ENCODE assay signal across 17 cellular contexts in the genomic region with DNA sequence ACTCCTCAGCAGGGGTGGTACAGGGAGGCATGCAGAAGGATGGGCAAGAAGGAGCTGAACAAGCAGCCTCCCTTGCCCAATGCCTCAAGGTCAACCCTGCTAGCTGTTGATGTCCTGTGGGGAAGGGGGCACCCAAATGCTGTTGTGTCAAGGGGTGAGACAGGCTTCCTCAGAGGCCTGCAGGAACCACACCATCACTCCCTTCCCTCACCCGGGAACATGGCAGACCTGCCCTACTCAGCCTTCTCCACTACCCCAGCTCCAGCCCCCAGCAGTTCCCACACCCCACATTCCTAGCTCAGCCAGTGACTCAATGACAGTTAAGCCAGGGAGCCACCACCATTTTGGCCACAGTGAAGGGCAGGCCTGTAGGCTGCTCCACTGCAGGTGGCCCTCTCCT.
DNase-seq lines count a peak whose midpoint lies in the region; ATAC-seq and TF ChIP-seq lines count a peak whose summit lies in the region.
"Had no signal": no experiment of that assay in that cellular context is flagged by ENCODE, and none has a peak within 500 bp of the region (broad histone marks: within the 10 kb centered on the region; RNA-seq: fewer than 3 reads in every experiment).

No MANE protein-coding gene starts in this region.

- H3K36me3 ChIP-seq in Panc1 (ENCODE audit: control insufficient read depth, insufficient read depth, low read length) (no peaks in the 10 kb centered on the region), lung (ENCODE audit: control insufficient read depth in 2 of 2, insufficient read depth in 2 of 2, low read length in 2 of 2) (no peaks in the 10 kb centered on the region)
- H3K36me3 ChIP-seq: BLaER1 had no signal

- CTCF ChIA-PET in Panc1 (lab: Charles Lee) = no interaction called here

- BruUV-seq in Panc1 (replicated peaks; lab: Mats Ljungman, UMichigan) = no TSS peak

- intact Hi-C loops in Panc1 (cut with micrococcal nuclease; ENCODE audit: unreplicated experiment) = no loop called here

- DNase-seq in Panc1 (ENCODE audit: low read depth, low spot score) (no peak), lung (ENCODE audit: low spot score) (peak; percentile 22), omental fat pad (ENCODE audit: low spot score) (no peak), UCSD-AML1 (lab: John Stamatoyannopoulos, UW; ENCODE audit: unreplicated experiment) (no peak), NCI-H524 (lab: John Stamatoyannopoulos, UW) (no peak)
- DNase-seq: Caco-2; CD4-positive, CD25-positive, alpha-beta regulatory T cell; CD8-positive, alpha-beta T cell; DMS153; DND-41; GOT3; H7; HCEC 1CT had no signal

- H3K27ac ChIP-seq in Panc1 (ENCODE audit: low read length) (peak overlapping the region; percentile 39; the same call in 1 of the 2 replicates), lung (ENCODE audit: low read depth in 1 of 2, low read length in 1 of 2) (no peak overlapping the region)
- H3K27ac ChIP-seq: 22Rv1, BLaER1, C4-2B had no signal

- POLR2A ChIA-PET in Panc1 (lab: Charles Lee) = no interaction called here

- 94 to 96% methylated on average over 1 of the region's 1 CpG for WGBS in lung, 2 donors

- H3K4me1 ChIP-seq in Panc1 (ENCODE audit: control insufficient read depth, insufficient read depth, low read length) = peaks cover 6% of the 10 kb centered on the region
- no peaks in the 10 kb centered on the region for H3K4me1 ChIP-seq in lung (ENCODE audit: control insufficient read depth in 2 of 2, insufficient read depth in 2 of 2, low read length in 2 of 2)
- H3K4me1 ChIP-seq: BLaER1, Caco-2 had no signal

- H3K4me3 ChIP-seq in Panc1 (ENCODE audit: low read depth in 2 of 2, low read length in 2 of 2) (no peak overlapping the region), lung (no peak overlapping the region)
- H3K4me3 ChIP-seq: BLaER1 had no signal

- in situ Hi-C loops in Panc1 (cut with HindIII; ENCODE audit: low pct_unique_long_range_greater_than_20kb, low sequenced_read_pairs) = no loop called here

- TF ChIP-seq CTCF in Panc1 (IDR thresholded peaks at IDR 0.05) (no peak), lung (IDR thresholded peaks at IDR 0.05; ENCODE audit: control extremely low read depth, extremely low read depth) (no peak), omental fat pad (IDR thresholded peaks at IDR 0.05) (no peak)

- no peaks in the 10 kb centered on the region for H3K9me3 ChIP-seq in Panc1 (ENCODE audit: control insufficient read depth, insufficient read depth, low read depth, low read length)
- H3K9me3 ChIP-seq in lung (ENCODE audit: control insufficient read depth in 2 of 2, insufficient read depth in 1 of 2, low read length in 1 of 2) = no peaks in the 10 kb centered on the region
- H3K9me3 ChIP-seq: BLaER1, Caco-2 had no signal

- no peaks in the 10 kb centered on the region for H3K27me3 ChIP-seq in Panc1 (ENCODE audit: control insufficient read depth, insufficient read depth, low read length)
- H3K27me3 ChIP-seq in lung (ENCODE audit: control insufficient read depth, insufficient read depth) = no peaks in the 10 kb centered on the region
- H3K27me3 ChIP-seq: BLaER1 had no signal

- ATAC-seq in Panc1 = no peak
- ATAC-seq in lung (ENCODE audit: insufficient read depth, low FRiP score) = no peak
- peak; percentile 10 for ATAC-seq in omental fat pad (ENCODE audit: low FRiP score)
- no peak for ATAC-seq in HG02973 (IDR thresholded peaks at IDR 0.05; ENCODE audit: unreplicated experiment)
- ATAC-seq: CD8-positive, alpha-beta T cell had no signal
